Comparison of ENCODE assay signal across 5 cellular contexts in genomic region chr7:158425676-158426075, GRCh38.
A peak's percentile ranks its signal among the peaks of the same experiment; 100 is the strongest.
DNase-seq lines count a peak whose midpoint lies in the region; ATAC-seq and TF ChIP-seq lines count a peak whose summit lies in the region.
"Not testable (repeated sequence)": the region's sequence is repeated elsewhere in the genome, so short reads cannot be mapped to it uniquely, and the experiment has no call there.

No MANE protein-coding gene starts in this region.

- not testable (repeated sequence) for H3K36me3 Mint-ChIP-seq in chondrocyte (ENCODE audit: low read depth)

- not testable (repeated sequence) for H3K27ac Mint-ChIP-seq in chondrocyte (ENCODE audit: unreplicated experiment)

- not testable (repeated sequence) for H3K4me1 Mint-ChIP-seq in chondrocyte (ENCODE audit: low read depth)

- not testable (repeated sequence) for ATAC-seq in sciatic nerve, upper lobe of right lung

- intact Hi-C loops in sciatic nerve (cut with DNase I); upper lobe of right lung (cut with DNase I): not testable (repeated sequence)

- H3K27ac ChIP-seq in WERI-Rb-1, upper lobe of right lung: not testable (repeated sequence)

- H3K4me3 Mint-ChIP-seq in chondrocyte (ENCODE audit: unreplicated experiment), result not testable (repeated sequence)

- not testable (repeated sequence) for H3K4me1 ChIP-seq in upper lobe of right lung

- not testable (repeated sequence) for H3K9me3 ChIP-seq in WERI-Rb-1 (ENCODE audit: severe bottlenecking); upper lobe of right lung

- H3K27me3 Mint-ChIP-seq in chondrocyte (ENCODE audit: low read depth), result not testable (repeated sequence)

- not testable (repeated sequence) for H3K27me3 ChIP-seq in WERI-Rb-1 (ENCODE audit: insufficient read depth, low read depth, severe bottlenecking); upper lobe of right lung

- TF ChIP-seq CTCF in WERI-Rb-1 (IDR thresholded peaks at IDR 0.05; ENCODE audit: low read depth, low read length); chondrocyte (IDR thresholded peaks at IDR 0.05); upper lobe of right lung (IDR thresholded peaks at IDR 0.05): not testable (repeated sequence)

- H3K4me3 ChIP-seq in WERI-Rb-1 (ENCODE audit: low read depth, low read length); upper lobe of right lung: not testable (repeated sequence)

- not testable (repeated sequence) for H3K36me3 ChIP-seq in WERI-Rb-1, upper lobe of right lung

- not testable (repeated sequence) for H3K9me3 Mint-ChIP-seq in chondrocyte (ENCODE audit: low read depth)

- DNase-seq in WERI-Rb-1, result peak; percentile 1
- peak; percentile 12 for DNase-seq in chondrocyte (ENCODE audit: low spot score)
- peak; percentile 14 for DNase-seq in mesenteric fat pad (ENCODE audit: low spot score)
- peak; percentile 14 for DNase-seq in sciatic nerve (ENCODE audit: low spot score)
- peak; percentile 19 for DNase-seq in upper lobe of right lung
